Comparison of ENCODE assay signal across 23 cellular contexts in genomic region chr7:91789558-91789957, GRCh38.
"Had no signal": no experiment of that assay in that cellular context is flagged by ENCODE, and none has a peak within 500 bp of the region (broad histone marks: within the 10 kb centered on the region; RNA-seq: fewer than 3 reads in every experiment).

No MANE protein-coding gene starts in this region.

- H3K27ac ChIP-seq: dorsolateral prefrontal cortex, gastrocnemius medialis, lower lobe of right lung, pancreas, right lobe of liver, suprapubic skin, transverse colon, upper lobe of right lung, uterus had no signal

- DNase-seq: dorsolateral prefrontal cortex; effector CD4-positive, alpha-beta T cell; gastrocnemius medialis; head of caudate nucleus; left ventricle myocardium superior; lower lobe of right lung; natural killer cell; occipital lobe; pancreas; retina; right lobe of liver; stimulated activated CD4-positive, alpha-beta T cell treated with anti-CD3 and anti-CD28 coated beads, Interleukin-12 subunit alpha, Interleukin-12 subunit beta, amount 100 ng/mL, for 4 hours; stimulated activated CD4-positive, alpha-beta T cell treated with anti-CD3 and anti-CD28 coated beads, Interleukin-1b, Interleukin-23, amount 100 ng/mL, for 48 hours; stimulated activated CD4-positive, alpha-beta T cell treated with anti-CD3 and anti-CD28 coated beads, Interleukin-4, amount 100 ng/mL, for 1 hour; stimulated activated CD8-positive, alpha-beta memory T cell treated with anti-CD3 and anti-CD28 coated beads, Interleukin-4, amount 100 ng/mL, for 48 hours; stimulated activated naive CD4-positive, alpha-beta T cell; stimulated activated naive CD8-positive, alpha-beta T cell treated with anti-CD3 and anti-CD28 coated beads, Interleukin-15, amount 100 ng/mL, for 72 hours; transverse colon; upper lobe of right lung; uterus had no signal

- H3K4me2 ChIP-seq: smooth muscle cell had no signal

- ATAC-seq: gastrocnemius medialis; left ventricle myocardium superior; lower lobe of right lung; natural killer cell; pancreas; right lobe of liver; stimulated activated naive CD8-positive, alpha-beta T cell treated with anti-CD3 and anti-CD28 coated beads, Interleukin-15, amount 100 ng/mL, for 72 hours; upper lobe of right lung had no signal

- H3K4me1 ChIP-seq: gastrocnemius medialis, lower lobe of right lung, pancreas, right lobe of liver, suprapubic skin, transverse colon, upper lobe of right lung, uterus had no signal

- H3K4me3 ChIP-seq: dorsolateral prefrontal cortex, gastrocnemius medialis, lower lobe of right lung, pancreas, right lobe of liver, smooth muscle cell, suprapubic skin, transverse colon, upper lobe of right lung, uterus had no signal

- H3K9me3 ChIP-seq: gastrocnemius medialis, lower lobe of right lung, pancreas, right lobe of liver, suprapubic skin, transverse colon, upper lobe of right lung, uterus had no signal

- H3K36me3 ChIP-seq: gastrocnemius medialis, lower lobe of right lung, pancreas, right lobe of liver, suprapubic skin, transverse colon, upper lobe of right lung, uterus had no signal

- FAIRE-seq: keratinocyte, pancreas had no signal

- H3K27me3 ChIP-seq: dorsolateral prefrontal cortex, gastrocnemius medialis, pancreas, right lobe of liver, suprapubic skin, transverse colon, upper lobe of right lung, uterus had no signal
